Comparison of ENCODE assay signal across 8 cellular contexts in the genomic region with DNA sequence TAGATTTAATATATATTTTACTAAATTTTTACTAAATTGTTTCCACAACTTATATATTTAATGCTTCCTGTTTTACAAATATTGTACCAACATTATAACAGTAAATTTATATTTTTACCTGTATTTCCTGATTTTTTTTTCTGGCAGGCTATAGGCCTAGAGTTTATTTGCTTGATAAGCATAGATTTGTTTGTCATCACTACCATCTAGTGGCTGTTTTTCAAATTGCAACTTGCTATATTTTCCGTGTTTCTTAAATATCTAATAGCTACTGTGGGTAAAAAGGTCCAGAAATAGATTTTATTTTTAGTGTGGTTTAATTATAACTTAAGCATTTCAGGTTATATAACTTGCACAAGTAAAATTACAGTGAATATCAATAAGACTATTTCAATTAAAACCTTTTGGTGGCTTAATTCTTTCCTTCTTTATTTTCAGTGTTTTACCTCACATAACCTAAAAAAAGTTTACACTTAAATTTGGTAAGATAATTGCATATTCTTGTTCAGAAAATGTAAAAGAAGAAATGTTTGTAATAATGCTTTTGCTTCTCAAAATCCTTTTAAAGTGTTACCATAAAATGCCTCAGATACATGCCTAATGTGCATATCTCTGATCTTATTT.
DNase-seq lines count a peak whose midpoint lies in the region; ATAC-seq and TF ChIP-seq lines count a peak whose summit lies in the region.

No MANE protein-coding gene starts in this region.

- POLR2A ChIA-PET in AG04450 (lab: Yijun Ruan, JAX): no interaction called here

- TF ChIP-seq CTCF in AG04450 (IDR thresholded peaks at IDR 0.05; ENCODE audit: low read depth, low read length) (peak; percentile 70), GM12865 (IDR thresholded peaks at IDR 0.05; ENCODE audit: insufficient read depth, low read depth, low read length, missing control alignments) (peak; percentile 48), lower lobe of right lung (IDR thresholded peaks at IDR 0.05) (peak; percentile 88)

- no peaks in the 10 kb centered on the region for H3K36me3 ChIP-seq in lower lobe of right lung

- no peaks in the 10 kb centered on the region for H3K4me1 ChIP-seq in lower lobe of right lung

- H3K27me3 ChIP-seq in AG04450 (ENCODE audit: control insufficient read depth, insufficient read depth, low read length): no peaks in the 10 kb centered on the region
- no peaks in the 10 kb centered on the region for H3K27me3 ChIP-seq in lower lobe of right lung (ENCODE audit: low read depth)

- peak; percentile 69 for ATAC-seq in HG03095 (IDR thresholded peaks at IDR 0.05; ENCODE audit: unreplicated experiment)
- peak in 1 of 2 donors; percentile 66 for ATAC-seq in lower lobe of right lung

- intact Hi-C loops in lower lobe of right lung (cut with DNase I) (no loop called here), posterior vena cava (cut with DNase I) (loop anchor here in 1 of 2 donors (5.0 kb wide), 1 partner anchor 119 kb away; no protein-coding TSS in a partner anchor)

- CTCF ChIA-PET in AG04450 (lab: Charles Lee): interaction anchor here (0.6 to 8.3 kb wide), 25 partner anchors 8 to 802 kb away, joined by 3 to 454 read pairs (median 5); a partner anchor contains a TSS

- DNase-seq in AG04450 (ENCODE audit: low read depth, low spot score) (peak; percentile 46), GM12865 (ENCODE audit: low read depth) (peak; percentile 79), NCI-H460 (ENCODE audit: extremely low read depth, low read depth) (peak; percentile 41), lower lobe of right lung (no peak), activated gamma-delta T cell (lab: John Stamatoyannopoulos, UW) (no peak), posterior vena cava (ENCODE audit: low spot score) (no peak)
- DNase-seq in central memory CD4-positive, alpha-beta T cell: peak; percentile 57

- H3K4me3 ChIP-seq in AG04450 (ENCODE audit: low read depth, low read length): no peak overlapping the region
- no peak overlapping the region for H3K4me3 ChIP-seq in GM12865 (ENCODE audit: low read depth, low read length)
- no peak overlapping the region for H3K4me3 ChIP-seq in lower lobe of right lung

- H3K27ac ChIP-seq in AG04450 (ENCODE audit: low read depth, low read length) (no peak overlapping the region), lower lobe of right lung (no peak overlapping the region)

- H3K9me3 ChIP-seq in AG04450 (ENCODE audit: control insufficient read depth, insufficient read depth, low read length): no peaks in the 10 kb centered on the region
- H3K9me3 ChIP-seq in lower lobe of right lung: no peaks in the 10 kb centered on the region

Comparison
In these comparisons a context has a peak if more than half of its experiments do, and no peak if none do; other contexts are left out.
1. DNase-seq: peak in AG04450 (single experiment), GM12865 (single experiment), NCI-H460 (single experiment) and central memory CD4-positive, alpha-beta T cell (single experiment); none in lower lobe of right lung (single experiment), activated gamma-delta T cell (single experiment) and posterior vena cava (single experiment).
2. Peak in every context shown above with its lines, with median percentiles within 50 percentile points of each other: CTCF ChIP-seq.